1 cellular context compared by ENCODE assay signal in genomic region chr19:47133021-47133471, GRCh38.
A peak's percentile ranks its signal among the peaks of the same experiment; 100 is the strongest.
TF ChIP-seq lines count a peak whose summit lies in the region.

No MANE protein-coding gene starts in this region.

TF ChIP-seq in K562, 482 proteins besides CTCF, POLR2A, EP300 and RAD21:
- TF ChIP-seq TAF7 (tag; IDR thresholded peaks at IDR 0.05), result no peak
- peak; percentile 74 for TF ChIP-seq ZNF75A (CRISPR knock-in tag; IDR thresholded peaks at IDR 0.05)
- peak; percentile 32; the same call in 1 of the 2 replicates for TF ChIP-seq ZNF121 (CRISPR knock-in tag; conservative IDR thresholded peaks at IDR 0.05)
